9 cellular contexts compared by ENCODE assay signal in the genomic region with DNA sequence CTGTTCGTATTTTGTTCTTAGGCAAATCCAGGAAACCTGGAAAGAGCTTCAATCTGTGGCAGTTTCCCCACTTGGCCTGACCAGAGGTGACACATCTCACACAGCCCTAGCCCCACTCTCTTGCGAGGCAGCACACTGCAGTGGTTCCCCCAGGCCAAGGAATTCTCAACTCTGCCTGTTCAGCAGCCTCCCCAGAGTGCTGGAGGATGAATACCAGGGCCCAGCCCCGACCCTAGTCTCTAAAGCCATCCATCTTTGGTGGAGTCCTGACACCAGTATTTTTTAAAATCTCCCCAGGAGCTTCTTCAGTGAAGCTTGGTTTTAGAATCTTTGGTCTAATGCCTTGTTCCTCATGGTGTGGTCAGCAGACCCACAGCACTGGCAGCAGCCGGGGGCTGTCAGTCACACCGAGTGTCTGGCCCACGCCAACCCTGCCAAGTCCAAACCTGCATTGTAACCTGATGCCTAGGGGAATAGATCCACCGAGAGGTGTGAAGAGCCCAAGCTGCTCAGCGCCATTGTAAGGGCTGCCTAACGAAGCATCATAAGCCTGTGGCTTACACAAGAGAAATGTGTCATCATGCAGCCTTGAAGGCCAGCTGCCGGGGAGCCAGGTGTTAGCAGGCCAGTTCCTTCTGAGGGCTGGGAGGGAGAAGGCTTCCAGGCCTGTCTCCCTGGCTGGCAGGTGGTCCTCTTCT.
DNase-seq lines count a peak whose midpoint lies in the region; ATAC-seq lines count a peak whose summit lies in the region.
"Had no signal": no experiment of that assay in that cellular context is flagged by ENCODE, and none has a peak within 500 bp of the region (broad histone marks: within the 10 kb centered on the region; RNA-seq: fewer than 3 reads in every experiment).

No MANE protein-coding gene starts in this region.

- H3K4me3 Mint-ChIP-seq in activated CD4-positive, alpha-beta T cell treated with anti-CD3 and anti-CD28 coated beads, Interleukin-2, amount 10 ng/mL, durations not matched to agents 7 days and 5 days: no peak overlapping the region

- POLR2A ChIA-PET in activated CD4-positive, alpha-beta T cell treated with anti-CD3 and anti-CD28 coated beads, Interleukin-2, amount 10 ng/mL, durations not matched to agents 7 days and 5 days (lab: Charles Lee): no interaction called here

- no peak overlapping the region for H3K27ac Mint-ChIP-seq in activated CD4-positive, alpha-beta T cell treated with anti-CD3 and anti-CD28 coated beads, Interleukin-2, amount 10 ng/mL, durations not matched to agents 7 days and 5 days

- CTCF ChIA-PET in activated CD4-positive, alpha-beta T cell treated with anti-CD3 and anti-CD28 coated beads, Interleukin-2, amount 10 ng/mL, durations not matched to agents 7 days and 5 days (lab: Charles Lee): interaction anchor here (1.0 to 1.4 kb wide), 3 partner anchors 12 to 531 kb away, joined by 3 to 4 read pairs (median 3); no protein-coding TSS in a partner anchor

- peak; percentile 6 for DNase-seq in NCI-H128 (lab: John Stamatoyannopoulos, UW; ENCODE audit: unreplicated experiment)
- peak; percentile 24 for DNase-seq in iPS-NIHi7 (ENCODE audit: extremely low spot score)
- no peak for DNase-seq in CD1c-positive myeloid dendritic cell (ENCODE audit: extremely low spot score)
- no peak for DNase-seq in activated gamma-delta T cell treated with Interleukin-2 at 50 U/mL for 16 hours
- no peak for DNase-seq in HPDE6-E6E7 (ENCODE audit: extremely low spot score)
- no peak for DNase-seq in activated CD4-positive, alpha-beta T cell treated with anti-CD3 and anti-CD28 coated beads, Interleukin-2, amount 10 ng/mL, durations not matched to agents 7 days and 5 days
- DNase-seq: SIG-M5 had no signal

- H3K4me1 Mint-ChIP-seq in activated CD4-positive, alpha-beta T cell treated with anti-CD3 and anti-CD28 coated beads, Interleukin-2, amount 10 ng/mL, durations not matched to agents 7 days and 5 days: peaks cover 10% of the 10 kb centered on the region

- ATAC-seq in GM18867 (IDR thresholded peaks at IDR 0.05; ENCODE audit: unreplicated experiment): peak; percentile 97
- peak; percentile 85 for ATAC-seq in HG02642 (IDR thresholded peaks at IDR 0.05; ENCODE audit: poor library complexity, unreplicated experiment)

- H3K36me3 Mint-ChIP-seq in activated CD4-positive, alpha-beta T cell treated with anti-CD3 and anti-CD28 coated beads, Interleukin-2, amount 10 ng/mL, durations not matched to agents 7 days and 5 days (ENCODE audit: low read depth): peaks cover 6% of the 10 kb centered on the region

- H3K9me3 Mint-ChIP-seq in activated CD4-positive, alpha-beta T cell treated with anti-CD3 and anti-CD28 coated beads, Interleukin-2, amount 10 ng/mL, durations not matched to agents 7 days and 5 days: peaks cover 16% of the 10 kb centered on the region

- H3K27me3 Mint-ChIP-seq in activated CD4-positive, alpha-beta T cell treated with anti-CD3 and anti-CD28 coated beads, Interleukin-2, amount 10 ng/mL, durations not matched to agents 7 days and 5 days: peaks cover 2% of the 10 kb centered on the region

Comparison
In these comparisons a context has a peak if more than half of its experiments do, and no peak if none do; other contexts are left out.
1. DNase-seq: peak in NCI-H128 (single experiment) and iPS-NIHi7 (single experiment); none in CD1c-positive myeloid dendritic cell (single experiment), activated gamma-delta T cell treated with Interleukin-2 at 50 U/mL for 16 hours (single experiment), HPDE6-E6E7 (single experiment) and activated CD4-positive, alpha-beta T cell treated with anti-CD3 and anti-CD28 coated beads, Interleukin-2, amount 10 ng/mL, durations not matched to agents 7 days and 5 days (single experiment).